In the genomic region with DNA sequence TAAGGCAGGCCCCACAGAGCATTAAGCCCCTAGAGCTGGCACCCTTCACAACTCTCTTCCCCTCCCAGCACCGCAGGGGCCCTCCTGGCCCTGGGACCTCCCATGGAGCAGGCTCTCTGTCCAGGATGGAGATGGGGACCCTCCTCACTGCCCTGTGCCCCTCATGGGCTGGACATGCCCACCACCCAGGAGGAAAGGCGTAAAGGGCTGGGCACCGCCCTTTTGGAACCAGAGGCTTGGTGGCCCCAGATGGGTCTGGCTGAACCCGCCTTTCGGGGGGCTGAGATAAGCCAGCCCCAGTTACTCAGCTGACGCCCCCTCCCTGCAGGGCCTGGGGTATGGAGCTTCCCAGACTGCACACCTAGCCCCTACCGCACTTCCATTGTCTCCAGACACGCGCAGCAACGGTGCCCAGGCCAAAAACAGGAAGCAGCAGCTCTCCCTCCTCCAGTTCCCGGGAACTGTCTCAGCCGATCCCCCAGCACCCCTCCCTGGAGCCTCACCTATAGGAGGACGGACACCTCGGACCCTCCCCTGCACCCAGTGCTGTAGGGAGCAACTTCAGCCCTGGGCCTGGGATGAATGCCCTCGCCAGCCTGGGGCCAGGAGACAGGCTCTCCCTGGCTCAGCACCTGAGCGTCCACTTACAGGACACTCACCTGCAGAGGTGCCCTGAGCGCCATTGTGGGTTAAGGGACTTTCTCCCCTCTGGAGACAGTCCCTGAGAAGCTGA, we compare ENCODE assay signal across 24 cellular contexts. TPM values are rescaled to one million over a fixed set of nuclear protein-coding genes. Genes with fewer than 3 reads are reported as not detected.
DNase-seq lines count a peak whose midpoint lies in the region; ATAC-seq and TF ChIP-seq lines count a peak whose summit lies in the region.
"Had no signal": no experiment of that assay in that cellular context is flagged by ENCODE, and none has a peak within 500 bp of the region (broad histone marks: within the 10 kb centered on the region; RNA-seq: fewer than 3 reads in every experiment).

No MANE protein-coding gene starts in this region.

- peaks cover 18% of the 10 kb centered on the region for H3K36me3 ChIP-seq in CD4-positive, alpha-beta memory T cell (ENCODE audit: insufficient read depth, low read length)
- peaks cover 0 to 36% (median 0%) of the 10 kb centered on the region in 9 donors for H3K36me3 ChIP-seq in heart right ventricle
- H3K36me3 ChIP-seq in trophoblast cell (ENCODE audit: control insufficient read depth in 1 of 2, insufficient read depth in 2 of 2, low read length in 2 of 2), result peaks cover 17 to 19% of the 10 kb centered on the region in 2 experiments

- CTCF ChIA-PET in CD4-positive, alpha-beta memory T cell (lab: Charles Lee; ENCODE audit: partially characterized antibody), result interaction anchor here (1.0 to 3.0 kb wide), 2 partner anchors 23 to 47 kb away, joined by 4 to 11 read pairs; no protein-coding TSS in a partner anchor
- CTCF ChIA-PET in RWPE1 (lab: Yijun Ruan, JAX), result interaction anchor here (0.5 to 1.8 kb wide), 3 partner anchors 22 to 336 kb away, joined by 3 to 6 read pairs (median 3); no protein-coding TSS in a partner anchor

- peak in 1 of 5 donors; percentile 15 for DNase-seq in CD4-positive, alpha-beta memory T cell
- DNase-seq in RWPE1 (ENCODE audit: low spot score) (no peak), heart right ventricle (peak in 1 of 2 donors; percentile 17), trophoblast cell (no peak), NCI-H2081 treated with DMSO at 0.1 percent for 48 hours (lab: John Stamatoyannopoulos, UW) (no peak)
- no peak for DNase-seq in activated T-helper 1 cell treated with anti-CD3 and anti-CD28 coated beads, Interleukin-12 subunit alpha, Interleukin-12 subunit beta, Interleukin-2, Interleukin-4 antibody, amounts not matched to agents 30 ng/mL and 10 ng/mL and 1 ng/mL, durations not matched to agents 14 hours and 24 hours and 36 hours (ENCODE audit: low spot score)
- no peak for DNase-seq in activated effector memory CD4-positive, alpha-beta T cell treated with anti-CD3 and anti-CD28 coated beads, Interleukin-2, amount 50 U/mL, for 16 hours
- DNase-seq: activated CD4-positive, alpha-beta T cell treated with anti-CD3 and anti-CD28 coated beads for 48 hours; activated naive CD8-positive, alpha-beta T cell treated with anti-CD3 and anti-CD28 coated beads, Interleukin-2, amount 10 ng/mL, durations not matched to agents 7 days and 5 days; activated T-cell treated with anti-CD3 and anti-CD28 coated beads, Interleukin-2, amount 50 U/mL, for 48 hours; CD4-positive, CD25-positive, alpha-beta regulatory T cell; effector memory CD8-positive, alpha-beta T cell; foreskin melanocyte; hypothalamus; NCI-H1048; NCI-H187; stimulated activated CD4-positive, alpha-beta T cell treated with anti-CD3 and anti-CD28 coated beads, Interleukin-12 subunit alpha, Interleukin-12 subunit beta, amount 100 ng/mL, for 4 hours; stimulated activated CD4-positive, alpha-beta T cell treated with anti-CD3 and anti-CD28 coated beads, Interleukin-4, amount 100 ng/mL, for 24 hours; stimulated activated naive CD4-positive, alpha-beta T cell treated with Interleukin-2 at 50 U/mL for 16 hours; T-helper 2 cell; thyroid gland had no signal

- 72 to 83% methylated on average over 17 of the region's 17 CpGs for WGBS in heart right ventricle, 2 donors
- no CpG with 5 or more reads among the region's 17 CpGs for WGBS in trophoblast cell (ENCODE audit: extremely low coverage, insufficient coverage, insufficient read length)

- no peak overlapping the region for H3K14ac ChIP-seq in trophoblast cell (ENCODE audit: low read length)

- no peak overlapping the region for H3K23ac ChIP-seq in trophoblast cell (ENCODE audit: low read length)

- H3K4ac ChIP-seq in trophoblast cell (ENCODE audit: low read depth, low read length), result no peak overlapping the region

- peak overlapping the region; percentile 4 for H4K91ac ChIP-seq in trophoblast cell (ENCODE audit: low read depth, low read length)

- intact Hi-C loops in CD4-positive, alpha-beta memory T cell (cut with micrococcal nuclease), result no loop called here
- intact Hi-C loops in heart right ventricle (cut with DNase I), result loop anchor here in 7 of 10 donors (5.0 to 10.0 kb wide), 7 partner anchors 72 to 345 kb away; a partner anchor contains a TSS
- intact Hi-C loops in activated T-helper 1 cell treated with anti-CD3 and anti-CD28 coated beads, Interleukin-12 subunit alpha, Interleukin-12 subunit beta, Interleukin-2, Interleukin-4 antibody, amounts not matched to agents 30 ng/mL and 10 ng/mL and 1 ng/mL, durations not matched to agents 14 hours and 24 hours and 36 hours (cut with micrococcal nuclease), result no loop called here

- H3K4me2 ChIP-seq in trophoblast cell (ENCODE audit: low read length), result no peak overlapping the region

- H3K36me3 Mint-ChIP-seq in CD4-positive, alpha-beta memory T cell, result peaks cover 0 to 27% of the 10 kb centered on the region in 2 donors
- H3K36me3 Mint-ChIP-seq in activated T-helper 1 cell treated with anti-CD3 and anti-CD28 coated beads, Interleukin-12 subunit alpha, Interleukin-12 subunit beta, Interleukin-2, Interleukin-4 antibody, amounts not matched to agents 30 ng/mL and 10 ng/mL and 1 ng/mL, durations not matched to agents 14 hours and 24 hours and 36 hours (ENCODE audit: low read depth), result peaks cover 1% of the 10 kb centered on the region
- H3K36me3 Mint-ChIP-seq: CD4-positive, CD25-positive, alpha-beta regulatory T cell had no signal

- no peak overlapping the region for H2AFZ ChIP-seq in trophoblast cell (ENCODE audit: insufficient read depth, low read length, poor library complexity)

- no peaks in the 10 kb centered on the region for H3K79me1 ChIP-seq in trophoblast cell (ENCODE audit: low read length)

- no peak overlapping the region for H3K4me3 Mint-ChIP-seq in CD4-positive, alpha-beta memory T cell
- H3K4me3 Mint-ChIP-seq in activated T-helper 1 cell treated with anti-CD3 and anti-CD28 coated beads, Interleukin-12 subunit alpha, Interleukin-12 subunit beta, Interleukin-2, Interleukin-4 antibody, amounts not matched to agents 30 ng/mL and 10 ng/mL and 1 ng/mL, durations not matched to agents 14 hours and 24 hours and 36 hours, result no peak overlapping the region
- H3K4me3 Mint-ChIP-seq: activated naive CD8-positive, alpha-beta T cell treated with anti-CD3 and anti-CD28 coated beads, Interleukin-2, amount 10 ng/mL, durations not matched to agents 7 days and 5 days; effector memory CD8-positive, alpha-beta T cell had no signal

- POLR2A ChIA-PET in CD4-positive, alpha-beta memory T cell (lab: Charles Lee; ENCODE audit: partially characterized antibody), result interaction anchor here (1.2 to 1.8 kb wide), 3 partner anchors 23 to 63 kb away, joined by 3 to 8 read pairs (median 3); no protein-coding TSS in a partner anchor
- POLR2A ChIA-PET in RWPE1 (lab: Yijun Ruan, JAX; ENCODE audit: low non-redundant PET), result interaction anchor here (0.7 kb wide), 1 partner anchor 90 kb away, joined by 3 read pairs; no protein-coding TSS in a partner anchor

- H4K12ac ChIP-seq in trophoblast cell (ENCODE audit: low read depth, low read length), result no peak overlapping the region

- TF ChIP-seq CTCF in RWPE1 (conservative IDR thresholded peaks at IDR 0.05; ENCODE audit: low read depth) (no peak), heart right ventricle (IDR thresholded peaks at IDR 0.05) (no peak)

- H2BK120ac ChIP-seq in trophoblast cell (ENCODE audit: insufficient read depth, low read length, poor library complexity), result no peak overlapping the region

- no peak for ATAC-seq in heart right ventricle
- ATAC-seq in GM19395 (IDR thresholded peaks at IDR 0.05; ENCODE audit: unreplicated experiment), result no peak
- ATAC-seq: effector memory CD8-positive, alpha-beta T cell; left lung; SK-N-SH treated with all-trans-retinoic acid at 6 μM for 48 hours had no signal

- H3K4me1 ChIP-seq in CD4-positive, alpha-beta memory T cell (ENCODE audit: insufficient read depth, low read length), result no peaks in the 10 kb centered on the region
- peaks cover 13 to 74% (median 39%) of the 10 kb centered on the region in 9 donors for H3K4me1 ChIP-seq in heart right ventricle
- peaks cover 9 to 10% of the 10 kb centered on the region in 2 experiments for H3K4me1 ChIP-seq in trophoblast cell (ENCODE audit: control insufficient read depth in 1 of 2, insufficient read depth in 2 of 2, low read length in 2 of 2)

- no peaks in the 10 kb centered on the region for H3K9me3 Mint-ChIP-seq in CD4-positive, alpha-beta memory T cell
- no peaks in the 10 kb centered on the region for H3K9me3 Mint-ChIP-seq in activated T-helper 1 cell treated with anti-CD3 and anti-CD28 coated beads, Interleukin-12 subunit alpha, Interleukin-12 subunit beta, Interleukin-2, Interleukin-4 antibody, amounts not matched to agents 30 ng/mL and 10 ng/mL and 1 ng/mL, durations not matched to agents 14 hours and 24 hours and 36 hours
- H3K9me3 Mint-ChIP-seq: activated naive CD8-positive, alpha-beta T cell treated with anti-CD3 and anti-CD28 coated beads, Interleukin-2, amount 10 ng/mL, durations not matched to agents 7 days and 5 days; effector memory CD8-positive, alpha-beta T cell had no signal

- H2BK12ac ChIP-seq in trophoblast cell (ENCODE audit: low read length), result no peak overlapping the region

- no peak overlapping the region for H3K4me3 ChIP-seq in CD4-positive, alpha-beta memory T cell (ENCODE audit: low read length in 2 of 2)
- no peak overlapping the region for H3K4me3 ChIP-seq in heart right ventricle
- no peak overlapping the region for H3K4me3 ChIP-seq in trophoblast cell (ENCODE audit: low read depth, low read length)
- H3K4me3 ChIP-seq: left lung, thyroid gland had no signal

- H2BK5ac ChIP-seq in trophoblast cell (ENCODE audit: low read depth, low read length, poor library complexity), result no peak overlapping the region

- no peak overlapping the region for H4K8ac ChIP-seq in trophoblast cell (ENCODE audit: low read depth, low read length)

- H3K27me3 Mint-ChIP-seq in CD4-positive, alpha-beta memory T cell, result no peaks in the 10 kb centered on the region
- no peaks in the 10 kb centered on the region for H3K27me3 Mint-ChIP-seq in activated T-helper 1 cell treated with anti-CD3 and anti-CD28 coated beads, Interleukin-12 subunit alpha, Interleukin-12 subunit beta, Interleukin-2, Interleukin-4 antibody, amounts not matched to agents 30 ng/mL and 10 ng/mL and 1 ng/mL, durations not matched to agents 14 hours and 24 hours and 36 hours (ENCODE audit: insufficient read depth)
- H3K27me3 Mint-ChIP-seq: activated naive CD8-positive, alpha-beta T cell treated with anti-CD3 and anti-CD28 coated beads, Interleukin-2, amount 10 ng/mL, durations not matched to agents 7 days and 5 days; CD4-positive, CD25-positive, alpha-beta regulatory T cell; effector memory CD8-positive, alpha-beta T cell had no signal

- peak overlapping the region in 4 of 7 donors; percentile 25 to 66 (median 42) for H3K27ac Mint-ChIP-seq in CD4-positive, alpha-beta memory T cell
- no peak overlapping the region for H3K27ac Mint-ChIP-seq in activated T-helper 1 cell treated with anti-CD3 and anti-CD28 coated beads, Interleukin-12 subunit alpha, Interleukin-12 subunit beta, Interleukin-2, Interleukin-4 antibody, amounts not matched to agents 30 ng/mL and 10 ng/mL and 1 ng/mL, durations not matched to agents 14 hours and 24 hours and 36 hours
- H3K27ac Mint-ChIP-seq: activated naive CD8-positive, alpha-beta T cell treated with anti-CD3 and anti-CD28 coated beads, Interleukin-2, amount 10 ng/mL, durations not matched to agents 7 days and 5 days; CD4-positive, CD25-positive, alpha-beta regulatory T cell had no signal

- no peaks in the 10 kb centered on the region for H3K4me1 Mint-ChIP-seq in CD4-positive, alpha-beta memory T cell
- no peaks in the 10 kb centered on the region for H3K4me1 Mint-ChIP-seq in activated T-helper 1 cell treated with anti-CD3 and anti-CD28 coated beads, Interleukin-12 subunit alpha, Interleukin-12 subunit beta, Interleukin-2, Interleukin-4 antibody, amounts not matched to agents 30 ng/mL and 10 ng/mL and 1 ng/mL, durations not matched to agents 14 hours and 24 hours and 36 hours (ENCODE audit: low read depth)
- H3K4me1 Mint-ChIP-seq: activated naive CD8-positive, alpha-beta T cell treated with anti-CD3 and anti-CD28 coated beads, Interleukin-2, amount 10 ng/mL, durations not matched to agents 7 days and 5 days had no signal

- no peak overlapping the region for H3K27ac ChIP-seq in CD4-positive, alpha-beta memory T cell (ENCODE audit: low read depth, low read length)
- peak overlapping the region; percentile 64 for H3K27ac ChIP-seq in RWPE1
- H3K27ac ChIP-seq in heart right ventricle, result peak overlapping the region in 6 of 10 donors; percentile 3 to 41 (median 26)
- no peak overlapping the region for H3K27ac ChIP-seq in trophoblast cell (ENCODE audit: low read depth, low read length)

- no peak overlapping the region for H3K9ac ChIP-seq in trophoblast cell (ENCODE audit: low read length)

- no peaks in the 10 kb centered on the region for H3K9me3 ChIP-seq in CD4-positive, alpha-beta memory T cell (ENCODE audit: control insufficient read depth in 1 of 2, low read length in 2 of 2)
- H3K9me3 ChIP-seq in heart right ventricle (no peaks in the 10 kb centered on the region), trophoblast cell (ENCODE audit: insufficient read depth, low read depth, low read length) (no peaks in the 10 kb centered on the region)
- H3K9me3 ChIP-seq: left lung, thyroid gland had no signal

- no peaks in the 10 kb centered on the region for H3K79me2 ChIP-seq in trophoblast cell (ENCODE audit: control insufficient read depth, insufficient read depth, low read length, poor library complexity)

- H3K18ac ChIP-seq in trophoblast cell (ENCODE audit: low read length), result no peak overlapping the region

- no peak overlapping the region for H2AK5ac ChIP-seq in trophoblast cell (ENCODE audit: low read length)

- no peaks in the 10 kb centered on the region for H3K27me3 ChIP-seq in CD4-positive, alpha-beta memory T cell (ENCODE audit: insufficient read depth, low read length)
- H3K27me3 ChIP-seq in heart right ventricle (no peaks in the 10 kb centered on the region), trophoblast cell (ENCODE audit: insufficient read depth, low read length) (no peaks in the 10 kb centered on the region)
- H3K27me3 ChIP-seq: left lung, thyroid gland had no signal

RNA-seq across cellular contexts. Expression of a gene that starts 1.6 kb away (rescaled TPM):
- under 1 TPM; 0.44 to 0.52 TPM for total RNA-seq in CD4-positive, alpha-beta memory T cell
- under 1 TPM in 1 of 2 donors, not detected in 1; 0.05 TPM for polyA plus RNA-seq in CD4-positive, alpha-beta memory T cell
- 1 to 10 TPM in 6 of 10 donors, under 1 TPM in 4; 0.57 to 6.7 (median 1.5) TPM for total RNA-seq in heart right ventricle
- polyA plus RNA-seq in heart right ventricle, result 1 to 10 TPM; 5.4 to 6.5 TPM
- 36.0 and 40.8 TPM in 2 replicates for polyA plus RNA-seq in trophoblast cell (2013)
- 0.73 and 0.83 TPM in 2 replicates for total RNA-seq in activated T-helper 1 cell treated with anti-CD3 and anti-CD28 coated beads, Interleukin-12 subunit alpha, Interleukin-12 subunit beta, Interleukin-2, Interleukin-4 antibody, amounts not matched to agents 30 ng/mL and 10 ng/mL and 1 ng/mL, durations not matched to agents 14 hours and 24 hours and 36 hours

Comparison
In these comparisons a context has a peak if more than half of its experiments do, and no peak if none do; other contexts are left out.
1. H3K27ac ChIP-seq: peak in RWPE1 (single experiment) and heart right ventricle (6 of 10); none in CD4-positive, alpha-beta memory T cell (single experiment) and trophoblast cell (single experiment).
2. intact Hi-C loops: an anchor here in heart right ventricle (5.0 to 10.0 kb wide); none called in CD4-positive, alpha-beta memory T cell and activated T-helper 1 cell treated with anti-CD3 and anti-CD28 coated beads, Interleukin-12 subunit alpha, Interleukin-12 subunit beta, Interleukin-2, Interleukin-4 antibody, amounts not matched to agents 30 ng/mL and 10 ng/mL and 1 ng/mL, durations not matched to agents 14 hours and 24 hours and 36 hours.